In genomic region chr2:101697124-101697793, GRCh38 we compare ENCODE assay signal across 8 cellular contexts.
DNase-seq lines count a peak whose midpoint lies in the region; ATAC-seq and TF ChIP-seq lines count a peak whose summit lies in the region.

Gene MAP4K4, plus strand, starts transcription at chr2:101697707. Its CDS starts 374 bp downstream, at chr2:101698081.

- H3K27me3 ChIP-seq in layer of hippocampus (ENCODE audit: control insufficient read depth, insufficient read depth, low read length) = no peaks in the 10 kb centered on the region

- peak; percentile 66 for DNase-seq in GM10266 (ENCODE audit: extremely low spot score)
- peak; percentile 44 for DNase-seq in NCI-H510A treated with DMSO at 0.1 percent for 48 hours (lab: John Stamatoyannopoulos, UW)
- peak; percentile 81 for DNase-seq in activated CD4-positive, alpha-beta T cell treated with anti-CD3 and anti-CD28 coated beads, Interleukin-2, amount 50 U/mL, for 1 hour
- peak; percentile 77 for DNase-seq in dedifferentiated amniotic fluid mesenchymal stem cell (ENCODE audit: extremely low spot score)
- peak; percentile 49 to 55 for DNase-seq in stimulated activated CD4-positive, alpha-beta T cell treated with anti-CD3 and anti-CD28 coated beads, Interleukin-1b, Interleukin-23, amount 100 ng/mL, for 1 hour (ENCODE audit: low read depth in 2 of 2)

- peak within 1 kb of the TSS; percentile 94 for H3K27ac ChIP-seq in layer of hippocampus (ENCODE audit: low read depth, low read length)

- ATAC-seq in HG03039 (IDR thresholded peaks at IDR 0.05; ENCODE audit: unreplicated experiment) (peak; percentile 43), GM21737 (IDR thresholded peaks at IDR 0.05; ENCODE audit: unreplicated experiment) (no peak)

- no peak for TF ChIP-seq CTCF in GM10266 (IDR thresholded peaks at IDR 0.05; ENCODE audit: control insufficient read depth, insufficient read depth, low read depth, missing control alignments)
